Comparison of ENCODE assay signal across 25 cellular contexts in the genomic region with DNA sequence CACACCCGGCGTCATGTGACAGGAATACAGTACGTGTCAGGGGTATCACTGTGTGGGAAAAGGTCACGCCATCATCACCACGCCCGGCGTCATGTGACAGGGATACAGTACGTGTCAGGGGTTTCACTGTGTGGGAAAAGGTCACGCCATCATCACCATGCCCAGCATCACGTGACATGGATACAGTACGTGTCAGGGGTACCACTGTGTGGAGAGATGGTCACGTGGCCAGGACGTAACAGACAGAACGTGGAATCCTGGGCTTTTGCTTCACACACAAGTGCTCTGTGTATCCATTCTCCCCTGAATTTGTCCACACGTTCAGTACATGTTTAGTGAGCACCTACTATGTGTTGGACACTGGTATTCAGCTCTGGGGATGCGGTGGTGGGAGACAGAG.
"Had no signal": no experiment of that assay in that cellular context is flagged by ENCODE, and none has a peak within 500 bp of the region (broad histone marks: within the 10 kb centered on the region; RNA-seq: fewer than 3 reads in every experiment).

No MANE protein-coding gene starts in this region.

- ATAC-seq: effector memory CD8-positive, alpha-beta T cell; esophagus mucosa; gastrocnemius medialis; heart right ventricle; left cardiac atrium; left lung; left ventricle myocardium superior; lower lobe of right lung; mucosa of descending colon had no signal

- FAIRE-seq: endometrium, islet of Langerhans, keratinocyte had no signal

- H3K4me3 ChIP-seq: colonic mucosa, esophagus squamous epithelium, gastrocnemius medialis, heart right ventricle, left lung, lower lobe of right lung, mucosa of descending colon had no signal

- H3K27me3 ChIP-seq: colonic mucosa, esophagus squamous epithelium, gastrocnemius medialis, left lung had no signal

- DNase-seq: colonic mucosa; cortex of kidney; effector CD8-positive, alpha-beta T cell; effector memory CD8-positive, alpha-beta T cell; endodermal cell; erythroblast; esophagus squamous epithelium; foreskin fibroblast; foreskin melanocyte; gastrocnemius medialis; glutamatergic neuron; head of caudate nucleus; heart right ventricle; hippocampal formation; left cardiac atrium; left lung; left ventricle myocardium superior; lower lobe of right lung; mesenchymal stem cell; mucosa of descending colon had no signal

- H3K36me3 ChIP-seq: colonic mucosa, esophagus squamous epithelium, gastrocnemius medialis, heart right ventricle, left lung, lower lobe of right lung had no signal

- H3K27ac ChIP-seq: colonic mucosa, epithelial cell of prostate, esophagus squamous epithelium, gastrocnemius medialis, heart right ventricle, left lung, lower lobe of right lung had no signal

- H3K9me3 ChIP-seq: colonic mucosa, esophagus squamous epithelium, gastrocnemius medialis, heart right ventricle, lower lobe of right lung, mucosa of descending colon had no signal

- H3K4me1 ChIP-seq: colonic mucosa, esophagus squamous epithelium, gastrocnemius medialis, heart right ventricle, left lung, lower lobe of right lung had no signal
